16 cellular contexts compared by ENCODE assay signal in the genomic region with DNA sequence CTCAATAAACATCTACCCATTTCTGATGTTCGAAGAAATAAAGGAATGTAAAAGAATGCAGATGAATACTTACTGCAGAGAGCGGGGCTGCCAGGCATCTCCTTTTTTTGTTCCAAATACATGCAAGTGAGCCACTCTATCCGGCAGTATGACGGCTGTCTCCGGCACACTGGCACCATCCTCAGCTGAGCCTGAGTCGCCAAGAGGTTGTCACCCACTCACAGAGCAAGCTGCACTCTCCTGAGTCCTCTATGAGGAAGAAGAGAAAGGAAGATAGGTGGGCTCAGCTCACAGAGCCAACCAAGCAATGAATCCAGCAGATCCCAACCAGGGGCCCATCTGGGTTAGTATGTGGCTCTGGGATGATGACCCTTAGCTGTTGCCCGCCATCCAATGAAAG.
A peak's percentile ranks its signal among the peaks of the same experiment; 100 is the strongest.
DNase-seq lines count a peak whose midpoint lies in the region; ATAC-seq, FAIRE-seq and TF ChIP-seq lines count a peak whose summit lies in the region.
"Had no signal": no experiment of that assay in that cellular context is flagged by ENCODE, and none has a peak within 500 bp of the region (broad histone marks: within the 10 kb centered on the region; RNA-seq: fewer than 3 reads in every experiment).

No MANE protein-coding gene starts in this region.

- no peak overlapping the region for H3K9ac ChIP-seq in GM12878 (ENCODE audit: control insufficient read depth, insufficient read depth, low read length)

- H3K9me3 Mint-ChIP-seq in activated naive CD4-positive, alpha-beta T cell treated with anti-CD3 and anti-CD28 coated beads, Interleukin-2, amount 50 U/mL, for 72 hours, result no peaks in the 10 kb centered on the region
- no peaks in the 10 kb centered on the region for H3K9me3 Mint-ChIP-seq in activated naive CD4-positive, alpha-beta T cell treated with anti-CD3 and anti-CD28 coated beads for 36 hours
- H3K9me3 Mint-ChIP-seq in progenitor cell of endocrine pancreas (ENCODE audit: low read depth), result no peaks in the 10 kb centered on the region

- SMC1A ChIA-PET in GM12878 (lab: Charles Lee; ENCODE audit: uncharacterized antibody, unreplicated experiment), result interaction anchor here (0.8 to 4.4 kb wide), 3 partner anchors 10 to 18 kb away, joined by 3 to 16 read pairs (median 4); no protein-coding TSS in a partner anchor

- no peak for DNase-seq in activated naive CD4-positive, alpha-beta T cell treated with anti-CD3 and anti-CD28 coated beads, Interleukin-2, amount 50 U/mL, for 72 hours (ENCODE audit: low spot score in 2 of 2)
- DNase-seq in activated naive CD4-positive, alpha-beta T cell treated with anti-CD3 and anti-CD28 coated beads for 36 hours, result no peak
- DNase-seq in GM12878 (ENCODE audit: low read depth, low spot score) (no peak), thoracic aorta (ENCODE audit: low spot score) (no peak), aorta (no peak), progenitor cell of endocrine pancreas (ENCODE audit: low spot score, unreplicated experiment) (no peak)
- no peak for DNase-seq in effector CD8-positive, alpha-beta T cell (lab: John Stamatoyannopoulos, UW)
- DNase-seq: activated CD4-positive, alpha-beta T cell treated with anti-CD3 and anti-CD28 coated beads for 48 hours; activated effector memory CD4-positive, alpha-beta T cell treated with Interleukin-2 at 50 U/mL for 16 hours; MM.1S; NK-92 treated with Interleukin-12 subunit alpha and Interleukin-12 subunit beta, amount 100 ng/mL, for 24 hours; stimulated activated CD4-positive, alpha-beta T cell treated with anti-CD3 and anti-CD28 coated beads, Interleukin-2, amount 100 ng/mL, for 24 hours; stimulated activated CD8-positive, alpha-beta memory T cell treated with anti-CD3 and anti-CD28 coated beads, Interleukin-4, amount 100 ng/mL, for 48 hours had no signal

- no peak overlapping the region for H3K4me3 Mint-ChIP-seq in activated naive CD4-positive, alpha-beta T cell treated with anti-CD3 and anti-CD28 coated beads for 36 hours
- no peak overlapping the region for H3K4me3 Mint-ChIP-seq in progenitor cell of endocrine pancreas (ENCODE audit: low read depth)

- TF ChIP-seq CTCF in GM12878 (IDR thresholded peaks at IDR 0.05 in 2 of 3, conservative IDR thresholded peaks at IDR 0.05 in 1 of 3; ENCODE audit: control insufficient read depth in 2 of 3, extremely low read depth in 1 of 3, insufficient read depth in 1 of 3, low read depth in 3 of 3, low read length in 3 of 3) (no peak), thoracic aorta (IDR thresholded peaks at IDR 0.05) (no peak), progenitor cell of endocrine pancreas (IDR thresholded peaks at IDR 0.05; ENCODE audit: unreplicated experiment) (no peak)

- H3K4me1 Mint-ChIP-seq in activated naive CD4-positive, alpha-beta T cell treated with anti-CD3 and anti-CD28 coated beads for 36 hours (ENCODE audit: low read depth), result peaks cover 79% of the 10 kb centered on the region
- no peaks in the 10 kb centered on the region for H3K4me1 Mint-ChIP-seq in progenitor cell of endocrine pancreas (ENCODE audit: low read depth)

- H3K27me3 Mint-ChIP-seq in activated naive CD4-positive, alpha-beta T cell treated with anti-CD3 and anti-CD28 coated beads for 36 hours (ENCODE audit: low read depth), result no peaks in the 10 kb centered on the region
- H3K27me3 Mint-ChIP-seq in progenitor cell of endocrine pancreas, result no peaks in the 10 kb centered on the region

- RAD21 ChIA-PET in GM12878 (lab: Charles Lee; ENCODE audit: unreplicated experiment), result interaction anchor here (1.1 kb wide), 1 partner anchor 51 kb away, joined by 3 read pairs; no protein-coding TSS in a partner anchor

- FAIRE-seq in GM12878 (lab: Jason Lieb, UNC), result no peak
- FAIRE-seq: GM18507, HTR-8/SVneo had no signal

- H3K4me3 ChIP-seq in GM12878 (0 out of 2 replicates have a peak overlapping the region, but pooled peaks have one; percentile 1), muscle layer of duodenum (ENCODE audit: low read depth in 1 of 2, low read length in 2 of 2) (peak overlapping the region in 1 of 2 donors; percentile 41), thoracic aorta (peak overlapping the region; percentile 53), aorta (ENCODE audit: low read length in 2 of 2) (no peak overlapping the region)

- no peak for TF ChIP-seq RAD21 in GM12878 (IDR thresholded peaks at IDR 0.05; ENCODE audit: insufficient read depth, low read depth, low read length)

- peaks cover 7 to 40% of the 10 kb centered on the region in 2 donors for H3K36me3 Mint-ChIP-seq in activated naive CD4-positive, alpha-beta T cell treated with anti-CD3 and anti-CD28 coated beads, Interleukin-2, amount 50 U/mL, for 72 hours
- H3K36me3 Mint-ChIP-seq in activated naive CD4-positive, alpha-beta T cell treated with anti-CD3 and anti-CD28 coated beads for 36 hours (ENCODE audit: low read depth), result peaks cover 35% of the 10 kb centered on the region
- H3K36me3 Mint-ChIP-seq in progenitor cell of endocrine pancreas (ENCODE audit: insufficient read depth), result peaks cover 9% of the 10 kb centered on the region

- CTCF ChIA-PET in activated naive CD4-positive, alpha-beta T cell treated with anti-CD3 and anti-CD28 coated beads for 36 hours (lab: Charles Lee), result interaction anchor here (1.0 to 1.5 kb wide), 4 partner anchors 20 to 146 kb away, joined by 3 to 10 read pairs (median 6); no protein-coding TSS in a partner anchor
- CTCF ChIA-PET in GM12878 (lab: Yijun Ruan, JAX), result interaction anchor here (0.9 to 1.6 kb wide), 5 partner anchors 10 to 67 kb away, joined by 3 to 6 read pairs (median 4); no protein-coding TSS in a partner anchor

- H3K36me3 ChIP-seq in GM12878 (ENCODE audit: control insufficient read depth in 2 of 2, insufficient read depth in 2 of 2, low read length in 1 of 2) (peaks cover 23 to 39% of the 10 kb centered on the region in 2 experiments), muscle layer of duodenum (ENCODE audit: control insufficient read depth in 1 of 2, insufficient read depth in 2 of 2, low read length in 2 of 2) (peaks cover 67 to 68% of the 10 kb centered on the region in 2 donors), thoracic aorta (peaks cover 38% of the 10 kb centered on the region), aorta (ENCODE audit: control insufficient read depth in 1 of 2, insufficient read depth in 2 of 2, low read length in 1 of 2) (peaks cover 2 to 8% of the 10 kb centered on the region in 2 donors)

- no TSS peak for BruUV-seq in GM12878 (replicated peaks; lab: Mats Ljungman, UMichigan)

- H4K20me1 ChIP-seq in GM12878 (ENCODE audit: control insufficient read depth, insufficient read depth), result peaks cover 6% of the 10 kb centered on the region; the same call in 1 of the 2 replicates

- peaks cover 13% of the 10 kb centered on the region; the same call in 1 of the 2 replicates for H3K4me1 ChIP-seq in GM12878 (ENCODE audit: control insufficient read depth, insufficient read depth, low read length)
- peaks cover 56 to 88% of the 10 kb centered on the region in 2 donors for H3K4me1 ChIP-seq in muscle layer of duodenum (ENCODE audit: control insufficient read depth in 1 of 2, insufficient read depth in 2 of 2, low read length in 2 of 2)
- peaks cover 56 to 80% of the 10 kb centered on the region in 2 donors for H3K4me1 ChIP-seq in thoracic aorta (ENCODE audit: control insufficient read depth in 1 of 2, low read depth in 2 of 2)
- peaks cover 4 to 5% of the 10 kb centered on the region in 2 donors for H3K4me1 ChIP-seq in aorta (ENCODE audit: control insufficient read depth in 1 of 2, insufficient read depth in 2 of 2, low read length in 2 of 2)

- H3K79me2 ChIP-seq in GM12878 (ENCODE audit: control insufficient read depth, insufficient read depth, low read length), result peaks cover 66% of the 10 kb centered on the region

- no peak for ATAC-seq in activated naive CD4-positive, alpha-beta T cell treated with anti-CD3 and anti-CD28 coated beads, Interleukin-2, amount 50 U/mL, for 72 hours
- no peak for ATAC-seq in GM12878
- no peak for ATAC-seq in thoracic aorta (ENCODE audit: insufficient number of reproducible peaks, low FRiP score, low read depth)
- ATAC-seq in aorta (ENCODE audit: low FRiP score), result no peak

- H2AFZ ChIP-seq in GM12878 (ENCODE audit: control insufficient read depth, low read depth, low read length), result no peak overlapping the region

- H3K4me2 ChIP-seq in GM12878 (ENCODE audit: control insufficient read depth, insufficient read depth), result peak overlapping the region; percentile 54; the same call in 1 of the 2 replicates

- H3K27me3 ChIP-seq in GM12878 (replicated peaks in 1 of 2; ENCODE audit: control insufficient read depth in 2 of 2, insufficient read depth in 2 of 2, low read length in 1 of 2) (no peaks in the 10 kb centered on the region), muscle layer of duodenum (ENCODE audit: low read depth, low read length) (no peaks in the 10 kb centered on the region), thoracic aorta (replicated peaks; ENCODE audit: insufficient read depth) (no peaks in the 10 kb centered on the region), aorta (ENCODE audit: control insufficient read depth in 1 of 2, insufficient read depth in 2 of 2, low read length in 1 of 2) (no peaks in the 10 kb centered on the region)

- over 99% methylated on average over 7 of the region's 7 CpGs for WGBS in GM12878 (ENCODE audit: insufficient coverage, insufficient replicate concordance, low lambda C conversion rate, missing lambda C conversion rate)
- 16 to 25% methylated on average over 7 of the region's 7 CpGs for WGBS in aorta, 2 donors

- TF ChIP-seq EP300 in GM12878 (IDR thresholded peaks at IDR 0.05; ENCODE audit: borderline replicate concordance in 1 of 2, control insufficient read depth in 1 of 2, low read depth in 2 of 2, low read length in 2 of 2), result no peak

- H3K9me3 ChIP-seq in GM12878 (replicated peaks; ENCODE audit: control insufficient read depth, insufficient read depth, low read length) (no peaks in the 10 kb centered on the region; the same call in 2 of the 3 replicates), muscle layer of duodenum (ENCODE audit: control insufficient read depth in 1 of 2, low read length in 2 of 2) (no peaks in the 10 kb centered on the region), thoracic aorta (no peaks in the 10 kb centered on the region), aorta (ENCODE audit: control insufficient read depth, low read length) (no peaks in the 10 kb centered on the region)

- in situ Hi-C loops in GM12878 (cut with MboI), result no loop called here

- intact Hi-C loops in activated naive CD4-positive, alpha-beta T cell treated with anti-CD3 and anti-CD28 coated beads for 36 hours (cut with micrococcal nuclease), result no loop called here
- intact Hi-C loops in GM12878 (cut with micrococcal nuclease; ENCODE audit: unreplicated experiment) (no loop called here), aorta (cut with DNase I) (loop anchor here in 1 of 2 donors (10.0 kb wide), 1 partner anchor 408 kb away; no protein-coding TSS in a partner anchor)

- no peak overlapping the region for H3K27ac ChIP-seq in GM12878 (ENCODE audit: control insufficient read depth, insufficient read depth)
- H3K27ac ChIP-seq in muscle layer of duodenum (ENCODE audit: low read length), result peak overlapping the region; percentile 37
- H3K27ac ChIP-seq in thoracic aorta, result peak overlapping the region; percentile 75 to 78
- peak overlapping the region in 1 of 2 donors; percentile 68 for H3K27ac ChIP-seq in aorta (ENCODE audit: low read depth in 1 of 2, low read length in 2 of 2)

- POLR2A ChIA-PET in GM12878 (lab: Charles Lee), result interaction anchor here (1.5 to 20.7 kb wide), 2 partner anchors 10 to 48 kb away, joined by 5 to 620 read pairs; no protein-coding TSS in a partner anchor

- H3K27ac Mint-ChIP-seq in activated naive CD4-positive, alpha-beta T cell treated with anti-CD3 and anti-CD28 coated beads, Interleukin-2, amount 50 U/mL, for 72 hours, result peak overlapping the region; percentile 55 to 94
- H3K27ac Mint-ChIP-seq in activated naive CD4-positive, alpha-beta T cell treated with anti-CD3 and anti-CD28 coated beads for 36 hours, result no peak overlapping the region
- H3K27ac Mint-ChIP-seq in progenitor cell of endocrine pancreas, result no peak overlapping the region

- TF ChIP-seq POLR2A in GM12878 (IDR thresholded peaks at IDR 0.05; ENCODE audit: low read depth, low read length), result no peak

Comparison
In these comparisons a context has a peak if more than half of its experiments do, and no peak if none do; other contexts are left out.
1. H3K27ac Mint-ChIP-seq: peak in activated naive CD4-positive, alpha-beta T cell treated with anti-CD3 and anti-CD28 coated beads, Interleukin-2, amount 50 U/mL, for 72 hours (2 of 2); none in activated naive CD4-positive, alpha-beta T cell treated with anti-CD3 and anti-CD28 coated beads for 36 hours (single experiment) and progenitor cell of endocrine pancreas (single experiment).
2. H3K4me3 ChIP-seq: peak in GM12878 (single experiment) and thoracic aorta (single experiment); none in aorta (0 of 2).